ENCODE assay signal across 1 cellular context in the genomic region with DNA sequence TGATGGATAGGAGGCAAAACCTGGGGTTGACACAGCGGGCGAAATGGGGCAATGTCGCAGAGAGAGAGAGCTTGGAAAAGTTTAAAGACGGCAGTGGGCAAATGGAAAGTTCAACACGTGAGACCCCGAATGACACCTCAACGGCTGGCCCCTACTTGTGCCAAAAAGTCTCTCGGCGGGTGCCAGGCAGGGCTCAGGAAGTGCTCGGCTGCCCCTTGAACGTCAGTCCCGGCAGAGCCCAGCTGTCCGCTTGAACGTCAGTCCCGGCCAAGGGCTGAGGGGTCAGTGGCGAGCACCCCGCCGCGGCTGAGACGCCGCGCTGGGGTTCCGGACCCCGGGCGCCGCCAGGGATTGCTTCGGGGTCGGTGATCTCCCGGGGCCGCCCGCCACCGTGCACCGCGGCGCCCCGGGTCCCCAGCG.
TF ChIP-seq lines count a peak whose summit lies in the region.

No MANE protein-coding gene starts in this region.

TF ChIP-seq in HEK293T, 16 proteins besides CTCF, POLR2A, EP300 and RAD21:
- TF ChIP-seq SUZ12 (IDR thresholded peaks at IDR 0.05) = no peak
- TF ChIP-seq FOXM1 (IDR thresholded peaks at IDR 0.05; ENCODE audit: borderline replicate concordance) = 0 out of 2 replicates have a peak, but pooled peaks have one; percentile 7
TF ChIP-seq in HEK293T: peak in this region for 1.
